Comparison of ENCODE assay signal across 18 cellular contexts in the genomic region with DNA sequence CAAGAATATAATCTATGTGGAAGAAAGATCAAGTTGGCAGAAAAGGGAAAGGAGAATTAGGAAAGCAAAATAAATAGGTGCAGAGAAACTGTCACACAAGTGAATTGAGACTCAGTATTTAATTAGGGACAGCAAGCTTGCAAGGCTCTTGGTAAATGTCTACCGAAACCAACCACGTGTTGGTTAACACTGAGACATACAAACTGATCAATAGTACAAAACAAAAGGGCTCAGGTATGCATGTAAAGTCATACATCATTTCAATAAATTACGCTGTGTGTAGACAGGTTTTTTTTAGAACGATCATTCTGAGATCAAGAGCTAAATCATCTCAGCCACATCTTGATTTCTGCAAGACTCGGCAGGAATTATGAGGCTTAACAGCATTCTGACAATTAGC.
DNase-seq lines count a peak whose midpoint lies in the region; ATAC-seq, FAIRE-seq and TF ChIP-seq lines count a peak whose summit lies in the region.
"Had no signal": no experiment of that assay in that cellular context is flagged by ENCODE, and none has a peak within 500 bp of the region (broad histone marks: within the 10 kb centered on the region; RNA-seq: fewer than 3 reads in every experiment).

No MANE protein-coding gene starts in this region.

- H3K9ac ChIP-seq in keratinocyte (ENCODE audit: control insufficient read depth, extremely low read depth, insufficient read depth, low read length), result no peak overlapping the region

- peak overlapping the region; percentile 51 for H2AFZ ChIP-seq in keratinocyte (ENCODE audit: control insufficient read depth, low read length)
- H2AFZ ChIP-seq: hepatocyte had no signal

- H3K4me3 ChIP-seq in CD4-positive, CD25-positive, alpha-beta regulatory T cell (ENCODE audit: low read depth, low read length), result peak overlapping the region; percentile 80
- no peak overlapping the region for H3K4me3 ChIP-seq in keratinocyte (ENCODE audit: control insufficient read depth in 2 of 3, extremely low read depth in 1 of 3, insufficient read depth in 2 of 3, low read depth in 1 of 3, low read length in 3 of 3)
- H3K4me3 ChIP-seq: hepatocyte had no signal

- H3K27ac ChIP-seq in CD4-positive, CD25-positive, alpha-beta regulatory T cell (ENCODE audit: insufficient read depth, low read length, poor library complexity, severe bottlenecking), result no peak overlapping the region
- H3K27ac ChIP-seq in keratinocyte (ENCODE audit: control insufficient read depth, insufficient read depth, low read length), result no peak overlapping the region
- H3K27ac ChIP-seq: hepatocyte had no signal

- peaks cover 10 to 23% (median 17%) of the 10 kb centered on the region in 4 donors for H3K4me1 Mint-ChIP-seq in CD4-positive, CD25-positive, alpha-beta regulatory T cell
- no peaks in the 10 kb centered on the region for H3K4me1 Mint-ChIP-seq in mesothelial cell of epicardium

- TF ChIP-seq CTCF in keratinocyte (optimal IDR thresholded peaks at IDR 0.05 in 1 of 3, IDR thresholded peaks at IDR 0.05 in 1 of 3, conservative IDR thresholded peaks at IDR 0.05 in 1 of 3; ENCODE audit: extremely low read depth in 1 of 3, insufficient read depth in 2 of 3, low read length in 3 of 3) (no peak), mesothelial cell of epicardium (IDR thresholded peaks at IDR 0.05; ENCODE audit: unreplicated experiment) (no peak)

- no peaks in the 10 kb centered on the region for H3K79me2 ChIP-seq in keratinocyte (ENCODE audit: control insufficient read depth, insufficient read depth, low read length)
- H3K79me2 ChIP-seq: hepatocyte had no signal

- no peak for ATAC-seq in CD4-positive, CD25-positive, alpha-beta regulatory T cell (ENCODE audit: low read depth in 2 of 2)
- ATAC-seq in HG03378 (IDR thresholded peaks at IDR 0.05; ENCODE audit: unreplicated experiment), result peak; percentile 35
- ATAC-seq: CD8-positive, alpha-beta T cell; esophagus mucosa; left cardiac atrium had no signal

- H4K20me1 ChIP-seq in keratinocyte (ENCODE audit: control insufficient read depth, extremely low read depth, insufficient read depth, low read length), result no peaks in the 10 kb centered on the region

- no peak overlapping the region for H3K27ac Mint-ChIP-seq in CD4-positive, CD25-positive, alpha-beta regulatory T cell
- H3K27ac Mint-ChIP-seq in mesothelial cell of epicardium, result no peak overlapping the region

- peaks cover 6% of the 10 kb centered on the region for H3K27me3 ChIP-seq in CD4-positive, CD25-positive, alpha-beta regulatory T cell (ENCODE audit: control insufficient read depth, insufficient read depth, low read length)
- no peaks in the 10 kb centered on the region for H3K27me3 ChIP-seq in keratinocyte (ENCODE audit: control insufficient read depth, extremely low read depth, insufficient read depth, low read length)
- H3K27me3 ChIP-seq: hepatocyte, MG63 had no signal

- no peaks in the 10 kb centered on the region for H3K9me1 ChIP-seq in keratinocyte (ENCODE audit: control insufficient read depth, extremely low read depth, insufficient read depth, low read length)

- dilution Hi-C loops in keratinocyte (cut with MboI; ENCODE audit: extremely low pct_ligation_motif_present, low sequenced_read_pairs), result no loop called here

- peak overlapping the region in 3 of 4 donors; percentile 15 to 29 (median 24) for H3K4me3 Mint-ChIP-seq in CD4-positive, CD25-positive, alpha-beta regulatory T cell
- H3K4me3 Mint-ChIP-seq in mesothelial cell of epicardium, result no peak overlapping the region
- H3K4me3 Mint-ChIP-seq: T-helper 1 cell treated with Interleukin-12 subunit alpha and Interleukin-12 subunit beta and Interleukin-4 antibody, amounts not matched to agents 30 μg/mL and 1 μg/mL, for 36 hours had no signal

- H3K36me3 Mint-ChIP-seq in CD4-positive, CD25-positive, alpha-beta regulatory T cell, result no peaks in the 10 kb centered on the region
- H3K36me3 Mint-ChIP-seq in mesothelial cell of epicardium, result no peaks in the 10 kb centered on the region

- TF ChIP-seq POLR2A in GM12891 (IDR thresholded peaks at IDR 0.05; ENCODE audit: low read depth, low read length), result no peak

- peaks cover 5% of the 10 kb centered on the region for H3K4me1 ChIP-seq in CD4-positive, CD25-positive, alpha-beta regulatory T cell (ENCODE audit: control insufficient read depth, insufficient read depth, low read length, poor library complexity, severe bottlenecking)
- H3K4me1 ChIP-seq in keratinocyte (ENCODE audit: control insufficient read depth, extremely low read depth, insufficient read depth, low read length), result no peaks in the 10 kb centered on the region

- no peaks in the 10 kb centered on the region for H3K36me3 ChIP-seq in CD4-positive, CD25-positive, alpha-beta regulatory T cell (ENCODE audit: control insufficient read depth, insufficient read depth, low read length)
- no peaks in the 10 kb centered on the region for H3K36me3 ChIP-seq in keratinocyte (ENCODE audit: control insufficient read depth in 2 of 2, extremely low read depth in 1 of 2, insufficient read depth in 2 of 2, low read length in 2 of 2)
- H3K36me3 ChIP-seq: MG63 had no signal

- H3K27me3 Mint-ChIP-seq in CD4-positive, CD25-positive, alpha-beta regulatory T cell, result peaks cover 5% of the 10 kb centered on the region
- peaks cover 49% of the 10 kb centered on the region for H3K27me3 Mint-ChIP-seq in mesothelial cell of epicardium (ENCODE audit: low read depth)

- H3K9me3 ChIP-seq in CD4-positive, CD25-positive, alpha-beta regulatory T cell (ENCODE audit: control insufficient read depth in 2 of 2, low read length in 2 of 2), result no peaks in the 10 kb centered on the region
- no peaks in the 10 kb centered on the region for H3K9me3 ChIP-seq in keratinocyte (ENCODE audit: control insufficient read depth, low read depth, low read length)
- H3K9me3 ChIP-seq: MG63 had no signal

- FAIRE-seq in GM12891 (lab: Jason Lieb, UNC) (peak; percentile 66), keratinocyte (lab: Jason Lieb, UNC) (no peak)
- FAIRE-seq: astrocyte had no signal

- no peak overlapping the region for H3K4me2 ChIP-seq in keratinocyte (ENCODE audit: control insufficient read depth, extremely low read depth, insufficient read depth, low read depth, low read length)

- peaks cover 0 to 3% (median 0%) of the 10 kb centered on the region in 7 donors for H3K9me3 Mint-ChIP-seq in CD4-positive, CD25-positive, alpha-beta regulatory T cell
- H3K9me3 Mint-ChIP-seq in mesothelial cell of epicardium, result no peaks in the 10 kb centered on the region
- H3K9me3 Mint-ChIP-seq: CD8-positive, alpha-beta T cell; T-helper 1 cell treated with Interleukin-12 subunit alpha and Interleukin-12 subunit beta and Interleukin-4 antibody, amounts not matched to agents 30 μg/mL and 1 μg/mL, for 36 hours had no signal

- DNase-seq in CD4-positive, CD25-positive, alpha-beta regulatory T cell, result no peak
- no peak for DNase-seq in GM12891 (ENCODE audit: insufficient read length, low spot score)
- DNase-seq in keratinocyte (ENCODE audit: low read depth, low spot score), result no peak
- no peak for DNase-seq in activated effector memory CD4-positive, alpha-beta T cell treated with anti-CD3 and anti-CD28 coated beads, Interleukin-2, amount 50 U/mL, for 16 hours
- DNase-seq in AG08396 (ENCODE audit: low spot score), result no peak
- no peak for DNase-seq in mesothelial cell of epicardium (ENCODE audit: low spot score in 2 of 2, unreplicated experiment in 2 of 2)
- DNase-seq: activated CD4-positive, alpha-beta T cell treated with anti-CD3 and anti-CD28 coated beads, Interleukin-2, amount 10 ng/mL, durations not matched to agents 24 days and 14 days; CD8-positive, alpha-beta T cell; GF-D8; left cardiac atrium; MG63; NCI-H1930; NCI-H69 had no signal

TF ChIP-seq in GM12891, 5 proteins besides CTCF, POLR2A, EP300 and RAD21:
- TF ChIP-seq POU2F2 (IDR thresholded peaks at IDR 0.05; ENCODE audit: low read depth, low read length), result no peak
- TF ChIP-seq SPI1 (IDR thresholded peaks at IDR 0.05; ENCODE audit: low read depth, low read length), result no peak
- no peak for TF ChIP-seq PAX5 (IDR thresholded peaks at IDR 0.05; ENCODE audit: insufficient read depth, low read length, severe bottlenecking)
- no peak for TF ChIP-seq TAF1 (IDR thresholded peaks at IDR 0.05; ENCODE audit: low read depth, low read length)
- no peak for TF ChIP-seq POLR2AphosphoS5 (IDR thresholded peaks at IDR 0.05; ENCODE audit: low read depth, low read length)
TF ChIP-seq in GM12891: peak in this region for 0.
